ENCODE assay signal across 7 cellular contexts in genomic region chr21:41045534-41046268, GRCh38.
DNase-seq lines count a peak whose midpoint lies in the region; ATAC-seq, FAIRE-seq and TF ChIP-seq lines count a peak whose summit lies in the region.

No MANE protein-coding gene starts in this region.

- H3K27ac ChIP-seq in body of pancreas (no peak overlapping the region), pancreas (no peak overlapping the region)

- FAIRE-seq in pancreas (lab: Jason Lieb, UNC), result no peak

- peaks cover 10% of the 10 kb centered on the region for H3K4me1 ChIP-seq in body of pancreas
- no peaks in the 10 kb centered on the region for H3K4me1 ChIP-seq in pancreas

- intact Hi-C loops in body of pancreas (cut with DNase I), result no loop called here
- intact Hi-C loops in pancreas (cut with DNase I), result no loop called here

- no peak for TF ChIP-seq POLR2A in body of pancreas (IDR thresholded peaks at IDR 0.05)

- H3K4me3 ChIP-seq in body of pancreas, result no peak overlapping the region
- H3K4me3 ChIP-seq in pancreas, result no peak overlapping the region

- TF ChIP-seq CTCF in body of pancreas (IDR thresholded peaks at IDR 0.05), result peak; percentile 13 to 51 (median 35)
- peak in 3 of 4 donors; percentile 29 to 40 (median 38) for TF ChIP-seq CTCF in pancreas (IDR thresholded peaks at IDR 0.05)

- ATAC-seq in body of pancreas (peak; percentile 52), pancreas (peak; percentile 38 to 85 (median 78)), HG03457 (IDR thresholded peaks at IDR 0.05; ENCODE audit: unreplicated experiment) (no peak)

- H3K27me3 ChIP-seq in body of pancreas (no peaks in the 10 kb centered on the region), pancreas (peaks cover 0 to 9% (median 0%) of the 10 kb centered on the region in 4 donors)

- DNase-seq in HPDE6-E6E7 (ENCODE audit: extremely low spot score) (peak; percentile 21), NCI-H2107 (lab: John Stamatoyannopoulos, UW) (peak; percentile 81), body of pancreas (peak; percentile 41 to 73 (median 58)), pancreas (peak; percentile 35 to 72 (median 58)), NCI-H226 (no peak)
- no peak for DNase-seq in activated CD8-positive, alpha-beta memory T cell treated with anti-CD3 and anti-CD28 coated beads for 24 hours

- 12 to 20% methylated on average over 17 of the region's 17 CpGs for WGBS in body of pancreas, 2 donors
- 13 to 16% methylated on average over 17 of the region's 17 CpGs for WGBS in pancreas, 2 donors

- H3K36me3 ChIP-seq in body of pancreas (replicated peaks in 1 of 2; ENCODE audit: insufficient read depth in 1 of 2, low read depth in 2 of 2) (no peaks in the 10 kb centered on the region), pancreas (no peaks in the 10 kb centered on the region)

- no peaks in the 10 kb centered on the region for H3K9me3 ChIP-seq in body of pancreas
- H3K9me3 ChIP-seq in pancreas, result no peaks in the 10 kb centered on the region

Comparison
In these comparisons a context has a peak if more than half of its experiments do, and no peak if none do; other contexts are left out.
1. DNase-seq: peak in HPDE6-E6E7 (single experiment), NCI-H2107 (single experiment), body of pancreas (4 of 4) and pancreas (6 of 6); none in activated CD8-positive, alpha-beta memory T cell treated with anti-CD3 and anti-CD28 coated beads for 24 hours (single experiment) and NCI-H226 (single experiment).